Comparison of ENCODE assay signal across 7 cellular contexts in the genomic region with DNA sequence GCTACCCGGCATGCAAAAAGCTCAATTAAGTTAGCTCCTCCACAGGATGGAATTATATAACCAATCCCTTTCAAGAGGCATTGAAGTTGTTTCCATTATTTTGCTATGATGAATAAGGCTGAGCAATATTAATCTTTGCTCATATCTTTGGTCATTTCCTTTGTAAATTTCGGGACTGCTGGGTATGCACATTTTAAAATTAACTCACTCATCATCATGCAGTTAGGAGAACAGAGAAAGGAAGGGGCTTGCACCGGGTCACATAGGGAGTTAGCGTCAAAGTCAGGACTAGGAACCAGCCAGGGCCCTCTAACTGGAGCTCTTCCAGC. TPM values are rescaled to one million over a fixed set of nuclear protein-coding genes. Genes with fewer than 3 reads are reported as not detected.
DNase-seq lines count a peak whose midpoint lies in the region; ATAC-seq and TF ChIP-seq lines count a peak whose summit lies in the region.

No MANE protein-coding gene starts in this region.

- H3K4me3 ChIP-seq in GM23248 = peak overlapping the region; percentile 76
- peak overlapping the region; percentile 69 to 91 (median 84) for H3K4me3 ChIP-seq in Peyer's patch
- peak overlapping the region; percentile 23 to 95 (median 82) for H3K4me3 ChIP-seq in fibroblast of lung (replicated peaks in 1 of 4; ENCODE audit: control extremely low read depth in 1 of 4, insufficient read depth in 1 of 4, low read depth in 3 of 4, low read length in 4 of 4)
- H3K4me3 ChIP-seq in smooth muscle cell = peak overlapping the region; percentile 91

- H2AFZ ChIP-seq in GM23248 (peak overlapping the region; percentile 92), fibroblast of lung (ENCODE audit: low read length) (peak overlapping the region; percentile 87), smooth muscle cell (ENCODE audit: low read depth) (peak overlapping the region; percentile 98)

- H3K9me3 ChIP-seq in GM23248 (ENCODE audit: low read depth) (no peaks in the 10 kb centered on the region), Peyer's patch (no peaks in the 10 kb centered on the region), fibroblast of lung (ENCODE audit: control insufficient read depth, insufficient read depth, low read depth, low read length) (no peaks in the 10 kb centered on the region), smooth muscle cell (replicated peaks; ENCODE audit: low read depth) (no peaks in the 10 kb centered on the region)

- 0 to 1% methylated on average over 4 of the region's 4 CpGs for WGBS in GM23248 (ENCODE audit: low coverage in 1 of 2, low lambda C conversion rate in 2 of 2, missing lambda C conversion rate in 2 of 2), 2 experiments
- 30% methylated on average over 4 of the region's 4 CpGs for WGBS in smooth muscle cell (ENCODE audit: low lambda C conversion rate)

- in situ Hi-C loops in GM23248 (cut with MboI) = no loop called here

- ATAC-seq in GM18867 (IDR thresholded peaks at IDR 0.05; ENCODE audit: unreplicated experiment) = no peak

- no peak for TF ChIP-seq CTCF in Peyer's patch (IDR thresholded peaks at IDR 0.05)
- no peak for TF ChIP-seq CTCF in fibroblast of lung (conservative IDR thresholded peaks at IDR 0.05 in 1 of 2, IDR thresholded peaks at IDR 0.05 in 1 of 2; ENCODE audit: low read depth in 1 of 2, low read length in 2 of 2)
- no peak for TF ChIP-seq CTCF in smooth muscle cell (IDR thresholded peaks at IDR 0.05; ENCODE audit: borderline replicate concordance, insufficient read depth, poor library complexity, severe bottlenecking)

- H3K36me3 ChIP-seq in GM23248 (ENCODE audit: low read depth) = no peaks in the 10 kb centered on the region
- H3K36me3 ChIP-seq in Peyer's patch = no peaks in the 10 kb centered on the region
- no peaks in the 10 kb centered on the region for H3K36me3 ChIP-seq in fibroblast of lung (ENCODE audit: control insufficient read depth, insufficient read depth, low read length)
- no peaks in the 10 kb centered on the region for H3K36me3 ChIP-seq in smooth muscle cell (ENCODE audit: low read depth)

- H3K27me3 ChIP-seq in GM23248 (replicated peaks; ENCODE audit: insufficient read depth) = no peaks in the 10 kb centered on the region
- no peaks in the 10 kb centered on the region for H3K27me3 ChIP-seq in Peyer's patch
- no peaks in the 10 kb centered on the region for H3K27me3 ChIP-seq in fibroblast of lung (ENCODE audit: control insufficient read depth, insufficient read depth, low read length)
- no peaks in the 10 kb centered on the region for H3K27me3 ChIP-seq in smooth muscle cell (ENCODE audit: low read depth)

- H3K79me2 ChIP-seq in GM23248 (ENCODE audit: insufficient read depth) (peaks cover 25% of the 10 kb centered on the region), fibroblast of lung (ENCODE audit: control insufficient read depth, insufficient read depth, low read length) (peaks cover 31% of the 10 kb centered on the region), smooth muscle cell (ENCODE audit: low read depth) (no peaks in the 10 kb centered on the region)

- peaks cover 21% of the 10 kb centered on the region for H3K4me1 ChIP-seq in GM23248 (ENCODE audit: insufficient read depth)
- H3K4me1 ChIP-seq in Peyer's patch = peaks cover 0 to 22% (median 5%) of the 10 kb centered on the region in 4 donors
- peaks cover 2% of the 10 kb centered on the region for H3K4me1 ChIP-seq in fibroblast of lung (ENCODE audit: control insufficient read depth, extremely low read depth, insufficient read depth, low read length)
- peaks cover 8% of the 10 kb centered on the region for H3K4me1 ChIP-seq in smooth muscle cell (ENCODE audit: low read depth)

- H3K9me2 ChIP-seq in GM23248 (ENCODE audit: insufficient read depth) = no peaks in the 10 kb centered on the region

- H3K9ac ChIP-seq in GM23248 = peak overlapping the region; percentile 81
- H3K9ac ChIP-seq in fibroblast of lung (ENCODE audit: insufficient read depth, low read length) = no peak overlapping the region
- no peak overlapping the region for H3K9ac ChIP-seq in smooth muscle cell (ENCODE audit: low read depth)

- peak overlapping the region; percentile 82 for H3K27ac ChIP-seq in GM23248
- peak overlapping the region; percentile 73 to 95 (median 87) for H3K27ac ChIP-seq in Peyer's patch
- peak overlapping the region; percentile 90 for H3K27ac ChIP-seq in fibroblast of lung (ENCODE audit: insufficient read depth, low read length)
- peak overlapping the region; percentile 26 for H3K27ac ChIP-seq in smooth muscle cell (ENCODE audit: low read depth)

- H3K4me2 ChIP-seq in GM23248 (ENCODE audit: unreplicated experiment) = peak overlapping the region; percentile 92
- peak overlapping the region; percentile 94 for H3K4me2 ChIP-seq in fibroblast of lung (ENCODE audit: extremely low read depth, insufficient read depth, low read length)
- peak overlapping the region; percentile 96 for H3K4me2 ChIP-seq in smooth muscle cell

- DNase-seq in GM23248 (peak; percentile 79), Peyer's patch (no peak), fibroblast of lung (ENCODE audit: low read depth in 2 of 2) (no peak), smooth muscle cell (lab: John Stamatoyannopoulos, UW; ENCODE audit: unreplicated experiment) (no peak), HT-29 (ENCODE audit: low spot score) (no peak), NCI-H2227 (lab: John Stamatoyannopoulos, UW; ENCODE audit: unreplicated experiment) (no peak)

- H4K20me1 ChIP-seq in GM23248 (ENCODE audit: insufficient read depth) (no peaks in the 10 kb centered on the region), fibroblast of lung (ENCODE audit: control insufficient read depth, extremely low read depth, insufficient read depth, low read length) (no peaks in the 10 kb centered on the region), smooth muscle cell (ENCODE audit: low read depth) (no peaks in the 10 kb centered on the region)

- no peak for TF ChIP-seq POLR2A in Peyer's patch (IDR thresholded peaks at IDR 0.05)

- H3F3A ChIP-seq in GM23248 (ENCODE audit: insufficient read depth) = peaks cover 20% of the 10 kb centered on the region
- no peaks in the 10 kb centered on the region for H3F3A ChIP-seq in smooth muscle cell (ENCODE audit: low read depth)

RNA-seq across cellular contexts. Expression of gene FAM110A, which starts 0.4 kb away (rescaled TPM):
- total RNA-seq in GM23248 (2014; rRNA removed; shearing (Covaris generic)) = 2.6 and 5.6 TPM in 2 replicates
- polyA plus RNA-seq in GM23248 (2016; fragmentation: Nextera tagmentation; extraction: Ambion mirVana) (3.8 and 5.0 TPM in 2 replicates), fibroblast of lung (1.5 and 4.0 TPM in 2 replicates), smooth muscle cell (5.6 and 8.7 TPM in 2 replicates)
- total RNA-seq in Peyer's patch (10 to 100 TPM in 2 of 4 donors, 1 to 10 TPM in 2; 5.1 to 15.7 (median 12.7) TPM), fibroblast of lung (1.3 and 1.8 TPM in 2 replicates), smooth muscle cell (2.9 and 5.3 TPM in 2 replicates)
- polyA plus RNA-seq in fibroblast of lung (2012) = 2.3 and 6.6 TPM in 2 replicates
- 0.86 and 6.2 TPM in 2 replicates for polyA minus RNA-seq in fibroblast of lung (ENCODE audit: low replicate concordance)
- total RNA-seq in HT-29 (2014; rRNA removed; shearing (Covaris generic)) = 34.5 and 37.1 TPM in 2 replicates

Comparison
In these comparisons a context has a peak if more than half of its experiments do, and no peak if none do; other contexts are left out.
1. H3K27ac ChIP-seq: peak in every context shown above with its lines; median percentile 90 in fibroblast of lung; 87 in Peyer's patch; 82 in GM23248; 26 in smooth muscle cell.